1 cellular context compared by ENCODE assay signal in the genomic region with DNA sequence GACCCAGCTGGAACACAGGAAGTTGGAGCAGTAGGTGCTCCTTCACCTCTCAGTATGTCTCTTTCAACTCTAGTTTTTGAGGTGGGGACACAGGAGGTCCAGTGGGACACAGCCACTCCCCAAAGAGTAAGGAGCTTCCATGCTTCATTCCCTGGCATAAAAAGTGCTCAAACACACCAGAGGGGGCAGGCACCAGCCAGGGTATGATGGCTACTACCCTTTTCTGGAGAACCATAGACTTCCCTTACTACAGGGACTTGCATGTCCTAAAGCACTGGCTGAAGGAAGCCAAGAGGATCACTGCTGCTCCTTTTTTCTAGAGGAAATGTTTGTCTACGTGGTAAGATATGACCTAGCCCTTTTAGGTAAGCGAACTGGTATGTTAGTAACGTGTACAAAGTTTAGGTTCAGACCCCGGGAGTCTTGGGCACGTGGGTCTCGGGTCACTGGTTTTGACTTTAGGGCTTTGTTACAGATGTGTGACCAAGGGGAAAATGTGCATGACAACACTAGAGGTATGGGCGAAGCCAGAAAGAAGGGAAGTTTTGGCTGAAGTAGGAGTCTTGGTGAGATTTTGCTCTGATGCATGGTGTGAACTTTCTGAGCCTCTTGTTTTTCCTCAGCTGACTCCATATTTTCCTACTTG.
TF ChIP-seq lines count a peak whose summit lies in the region.

No MANE protein-coding gene starts in this region.

TF ChIP-seq in WTC11, 78 proteins besides CTCF, POLR2A, EP300 and RAD21 (continued from another document):
- TF ChIP-seq, protein P1, sequence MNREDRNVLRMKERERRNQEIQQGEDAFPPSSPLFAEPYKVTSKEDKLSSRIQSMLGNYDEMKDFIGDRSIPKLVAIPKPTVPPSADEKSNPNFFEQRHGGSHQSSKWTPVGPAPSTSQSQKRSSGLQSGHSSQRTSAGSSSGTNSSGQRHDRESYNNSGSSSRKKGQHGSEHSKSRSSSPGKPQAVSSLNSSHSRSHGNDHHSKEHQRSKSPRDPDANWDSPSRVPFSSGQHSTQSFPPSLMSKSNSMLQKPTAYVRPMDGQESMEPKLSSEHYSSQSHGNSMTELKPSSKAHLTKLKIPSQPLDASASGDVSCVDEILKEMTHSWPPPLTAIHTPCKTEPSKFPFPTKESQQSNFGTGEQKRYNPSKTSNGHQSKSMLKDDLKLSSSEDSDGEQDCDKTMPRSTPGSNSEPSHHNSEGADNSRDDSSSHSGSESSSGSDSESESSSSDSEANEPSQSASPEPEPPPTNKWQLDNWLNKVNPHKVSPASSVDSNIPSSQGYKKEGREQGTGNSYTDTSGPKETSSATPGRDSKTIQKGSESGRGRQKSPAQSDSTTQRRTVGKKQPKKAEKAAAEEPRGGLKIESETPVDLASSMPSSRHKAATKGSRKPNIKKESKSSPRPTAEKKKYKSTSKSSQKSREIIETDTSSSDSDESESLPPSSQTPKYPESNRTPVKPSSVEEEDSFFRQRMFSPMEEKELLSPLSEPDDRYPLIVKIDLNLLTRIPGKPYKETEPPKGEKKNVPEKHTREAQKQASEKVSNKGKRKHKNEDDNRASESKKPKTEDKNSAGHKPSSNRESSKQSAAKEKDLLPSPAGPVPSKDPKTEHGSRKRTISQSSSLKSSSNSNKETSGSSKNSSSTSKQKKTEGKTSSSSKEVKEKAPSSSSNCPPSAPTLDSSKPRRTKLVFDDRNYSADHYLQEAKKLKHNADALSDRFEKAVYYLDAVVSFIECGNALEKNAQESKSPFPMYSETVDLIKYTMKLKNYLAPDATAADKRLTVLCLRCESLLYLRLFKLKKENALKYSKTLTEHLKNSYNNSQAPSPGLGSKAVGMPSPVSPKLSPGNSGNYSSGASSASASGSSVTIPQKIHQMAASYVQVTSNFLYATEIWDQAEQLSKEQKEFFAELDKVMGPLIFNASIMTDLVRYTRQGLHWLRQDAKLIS (CRISPR knock-in tag; IDR thresholded peaks at IDR 0.05; ENCODE audit: borderline replicate concordance), result no peak
- TF ChIP-seq CREM (CRISPR knock-in tag; IDR thresholded peaks at IDR 0.05), result no peak
- TF ChIP-seq, protein P2, sequence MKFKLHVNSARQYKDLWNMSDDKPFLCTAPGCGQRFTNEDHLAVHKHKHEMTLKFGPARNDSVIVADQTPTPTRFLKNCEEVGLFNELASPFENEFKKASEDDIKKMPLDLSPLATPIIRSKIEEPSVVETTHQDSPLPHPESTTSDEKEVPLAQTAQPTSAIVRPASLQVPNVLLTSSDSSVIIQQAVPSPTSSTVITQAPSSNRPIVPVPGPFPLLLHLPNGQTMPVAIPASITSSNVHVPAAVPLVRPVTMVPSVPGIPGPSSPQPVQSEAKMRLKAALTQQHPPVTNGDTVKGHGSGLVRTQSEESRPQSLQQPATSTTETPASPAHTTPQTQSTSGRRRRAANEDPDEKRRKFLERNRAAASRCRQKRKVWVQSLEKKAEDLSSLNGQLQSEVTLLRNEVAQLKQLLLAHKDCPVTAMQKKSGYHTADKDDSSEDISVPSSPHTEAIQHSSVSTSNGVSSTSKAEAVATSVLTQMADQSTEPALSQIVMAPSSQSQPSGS (CRISPR knock-in tag; IDR thresholded peaks at IDR 0.05; ENCODE audit: borderline replicate concordance, low read depth), result no peak
- TF ChIP-seq SMAD4 (CRISPR knock-in tag; IDR thresholded peaks at IDR 0.05), result no peak
- no peak for TF ChIP-seq ZNF423 (CRISPR knock-in tag; IDR thresholded peaks at IDR 0.05)
- TF ChIP-seq, protein P3, sequence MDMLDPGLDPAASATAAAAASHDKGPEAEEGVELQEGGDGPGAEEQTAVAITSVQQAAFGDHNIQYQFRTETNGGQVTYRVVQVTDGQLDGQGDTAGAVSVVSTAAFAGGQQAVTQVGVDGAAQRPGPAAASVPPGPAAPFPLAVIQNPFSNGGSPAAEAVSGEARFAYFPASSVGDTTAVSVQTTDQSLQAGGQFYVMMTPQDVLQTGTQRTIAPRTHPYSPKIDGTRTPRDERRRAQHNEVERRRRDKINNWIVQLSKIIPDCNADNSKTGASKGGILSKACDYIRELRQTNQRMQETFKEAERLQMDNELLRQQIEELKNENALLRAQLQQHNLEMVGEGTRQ (CRISPR knock-in tag; IDR thresholded peaks at IDR 0.05), result no peak
- no peak for TF ChIP-seq FOXK1 (CRISPR knock-in tag; IDR thresholded peaks at IDR 0.05)
- TF ChIP-seq, protein P4, sequence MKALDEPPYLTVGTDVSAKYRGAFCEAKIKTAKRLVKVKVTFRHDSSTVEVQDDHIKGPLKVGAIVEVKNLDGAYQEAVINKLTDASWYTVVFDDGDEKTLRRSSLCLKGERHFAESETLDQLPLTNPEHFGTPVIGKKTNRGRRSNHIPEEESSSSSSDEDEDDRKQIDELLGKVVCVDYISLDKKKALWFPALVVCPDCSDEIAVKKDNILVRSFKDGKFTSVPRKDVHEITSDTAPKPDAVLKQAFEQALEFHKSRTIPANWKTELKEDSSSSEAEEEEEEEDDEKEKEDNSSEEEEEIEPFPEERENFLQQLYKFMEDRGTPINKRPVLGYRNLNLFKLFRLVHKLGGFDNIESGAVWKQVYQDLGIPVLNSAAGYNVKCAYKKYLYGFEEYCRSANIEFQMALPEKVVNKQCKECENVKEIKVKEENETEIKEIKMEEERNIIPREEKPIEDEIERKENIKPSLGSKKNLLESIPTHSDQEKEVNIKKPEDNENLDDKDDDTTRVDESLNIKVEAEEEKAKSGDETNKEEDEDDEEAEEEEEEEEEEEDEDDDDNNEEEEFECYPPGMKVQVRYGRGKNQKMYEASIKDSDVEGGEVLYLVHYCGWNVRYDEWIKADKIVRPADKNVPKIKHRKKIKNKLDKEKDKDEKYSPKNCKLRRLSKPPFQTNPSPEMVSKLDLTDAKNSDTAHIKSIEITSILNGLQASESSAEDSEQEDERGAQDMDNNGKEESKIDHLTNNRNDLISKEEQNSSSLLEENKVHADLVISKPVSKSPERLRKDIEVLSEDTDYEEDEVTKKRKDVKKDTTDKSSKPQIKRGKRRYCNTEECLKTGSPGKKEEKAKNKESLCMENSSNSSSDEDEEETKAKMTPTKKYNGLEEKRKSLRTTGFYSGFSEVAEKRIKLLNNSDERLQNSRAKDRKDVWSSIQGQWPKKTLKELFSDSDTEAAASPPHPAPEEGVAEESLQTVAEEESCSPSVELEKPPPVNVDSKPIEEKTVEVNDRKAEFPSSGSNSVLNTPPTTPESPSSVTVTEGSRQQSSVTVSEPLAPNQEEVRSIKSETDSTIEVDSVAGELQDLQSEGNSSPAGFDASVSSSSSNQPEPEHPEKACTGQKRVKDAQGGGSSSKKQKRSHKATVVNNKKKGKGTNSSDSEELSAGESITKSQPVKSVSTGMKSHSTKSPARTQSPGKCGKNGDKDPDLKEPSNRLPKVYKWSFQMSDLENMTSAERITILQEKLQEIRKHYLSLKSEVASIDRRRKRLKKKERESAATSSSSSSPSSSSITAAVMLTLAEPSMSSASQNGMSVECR (CRISPR knock-in tag; IDR thresholded peaks at IDR 0.05; ENCODE audit: borderline replicate concordance), result no peak
